Comparison of ENCODE assay signal across 9 cellular contexts in genomic region chr7:145797507-145797906, GRCh38.
"Had no signal": no experiment of that assay in that cellular context is flagged by ENCODE, and none has a peak within 500 bp of the region (broad histone marks: within the 10 kb centered on the region; RNA-seq: fewer than 3 reads in every experiment).

No MANE protein-coding gene starts in this region.

- H2AFZ ChIP-seq: GM23248 had no signal

- H3K9me3 ChIP-seq: HAP-1 had no signal

- ATAC-seq: HCT116 had no signal

- H3K36me3 ChIP-seq: HAP-1 had no signal

- H3K27ac ChIP-seq: GM23248, HL-60 had no signal

- DNase-seq: GM23248, GOT3, H7, HFFc6, IMR-90, KBM-7 had no signal

- H3K4me3 ChIP-seq: GM23248, HAP-1 had no signal

- H3K9ac ChIP-seq: GM23248 had no signal

- H3K4me1 ChIP-seq: HAP-1 had no signal
